In the genomic region with DNA sequence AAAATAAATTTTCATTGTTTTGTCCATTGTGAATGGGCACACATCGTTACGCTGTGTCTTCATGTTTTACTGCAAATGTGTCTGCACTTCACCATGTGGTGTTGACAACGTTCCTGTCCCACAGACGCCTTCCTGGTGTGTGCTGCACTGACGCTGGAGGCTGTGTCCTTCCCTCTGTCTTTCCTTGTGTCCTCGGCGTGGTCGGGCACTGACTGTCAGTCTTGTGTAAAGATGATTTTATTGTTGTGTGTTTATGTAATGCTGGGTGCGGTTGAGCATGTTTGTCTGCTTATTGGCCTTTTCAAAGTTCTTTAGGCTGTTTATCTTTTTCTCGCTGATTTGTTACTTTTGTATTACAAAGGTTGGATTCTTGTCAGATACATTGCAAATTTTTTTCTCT, we compare ENCODE assay signal across 1 cellular context.
TF ChIP-seq lines count a peak whose summit lies in the region.

No MANE protein-coding gene starts in this region.

TF ChIP-seq in WTC11, 78 proteins besides CTCF, POLR2A, EP300 and RAD21 (continued from another document):
- TF ChIP-seq ETV6 (CRISPR knock-in tag; IDR thresholded peaks at IDR 0.05) (no peak), ZNF671 (CRISPR knock-in tag; IDR thresholded peaks at IDR 0.05) (no peak)
- TF ChIP-seq, protein P1, sequence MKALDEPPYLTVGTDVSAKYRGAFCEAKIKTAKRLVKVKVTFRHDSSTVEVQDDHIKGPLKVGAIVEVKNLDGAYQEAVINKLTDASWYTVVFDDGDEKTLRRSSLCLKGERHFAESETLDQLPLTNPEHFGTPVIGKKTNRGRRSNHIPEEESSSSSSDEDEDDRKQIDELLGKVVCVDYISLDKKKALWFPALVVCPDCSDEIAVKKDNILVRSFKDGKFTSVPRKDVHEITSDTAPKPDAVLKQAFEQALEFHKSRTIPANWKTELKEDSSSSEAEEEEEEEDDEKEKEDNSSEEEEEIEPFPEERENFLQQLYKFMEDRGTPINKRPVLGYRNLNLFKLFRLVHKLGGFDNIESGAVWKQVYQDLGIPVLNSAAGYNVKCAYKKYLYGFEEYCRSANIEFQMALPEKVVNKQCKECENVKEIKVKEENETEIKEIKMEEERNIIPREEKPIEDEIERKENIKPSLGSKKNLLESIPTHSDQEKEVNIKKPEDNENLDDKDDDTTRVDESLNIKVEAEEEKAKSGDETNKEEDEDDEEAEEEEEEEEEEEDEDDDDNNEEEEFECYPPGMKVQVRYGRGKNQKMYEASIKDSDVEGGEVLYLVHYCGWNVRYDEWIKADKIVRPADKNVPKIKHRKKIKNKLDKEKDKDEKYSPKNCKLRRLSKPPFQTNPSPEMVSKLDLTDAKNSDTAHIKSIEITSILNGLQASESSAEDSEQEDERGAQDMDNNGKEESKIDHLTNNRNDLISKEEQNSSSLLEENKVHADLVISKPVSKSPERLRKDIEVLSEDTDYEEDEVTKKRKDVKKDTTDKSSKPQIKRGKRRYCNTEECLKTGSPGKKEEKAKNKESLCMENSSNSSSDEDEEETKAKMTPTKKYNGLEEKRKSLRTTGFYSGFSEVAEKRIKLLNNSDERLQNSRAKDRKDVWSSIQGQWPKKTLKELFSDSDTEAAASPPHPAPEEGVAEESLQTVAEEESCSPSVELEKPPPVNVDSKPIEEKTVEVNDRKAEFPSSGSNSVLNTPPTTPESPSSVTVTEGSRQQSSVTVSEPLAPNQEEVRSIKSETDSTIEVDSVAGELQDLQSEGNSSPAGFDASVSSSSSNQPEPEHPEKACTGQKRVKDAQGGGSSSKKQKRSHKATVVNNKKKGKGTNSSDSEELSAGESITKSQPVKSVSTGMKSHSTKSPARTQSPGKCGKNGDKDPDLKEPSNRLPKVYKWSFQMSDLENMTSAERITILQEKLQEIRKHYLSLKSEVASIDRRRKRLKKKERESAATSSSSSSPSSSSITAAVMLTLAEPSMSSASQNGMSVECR (CRISPR knock-in tag; IDR thresholded peaks at IDR 0.05; ENCODE audit: borderline replicate concordance): no peak
